22 cellular contexts compared by ENCODE assay signal in the genomic region with DNA sequence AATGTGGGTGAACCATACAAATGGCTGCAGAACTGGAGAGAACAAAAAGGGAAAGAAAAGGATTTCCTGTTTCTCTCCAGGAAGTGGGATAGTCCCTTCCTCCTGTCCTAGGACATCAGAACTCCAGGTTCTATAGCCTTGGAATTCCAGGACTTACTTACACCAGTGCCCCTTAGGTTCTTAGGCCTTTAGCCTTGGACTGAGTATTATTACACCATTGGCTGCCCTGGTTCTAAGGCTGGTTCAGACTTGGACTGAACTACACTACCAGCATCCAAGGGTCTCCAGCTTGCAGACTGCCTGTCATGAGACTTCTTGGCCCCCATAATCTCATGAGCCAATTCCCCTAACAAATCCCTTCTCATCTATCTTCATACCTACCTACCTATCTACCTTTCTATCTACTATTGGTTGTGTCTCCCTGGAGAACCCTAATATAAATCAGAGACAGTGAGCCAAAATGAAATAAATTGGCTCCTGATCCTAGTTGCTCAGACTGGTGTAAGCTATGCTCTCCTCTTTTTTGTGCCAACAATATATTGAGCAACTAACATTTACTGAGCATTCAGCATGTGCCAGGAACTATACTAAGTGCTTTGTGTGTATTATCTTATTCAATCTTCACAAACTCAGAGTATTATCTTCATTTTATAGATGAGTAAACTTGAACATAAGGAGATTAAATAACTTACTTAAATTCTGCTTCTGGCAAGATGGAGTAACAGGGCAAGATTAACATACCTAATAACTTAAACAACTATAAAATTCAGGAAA.
DNase-seq lines count a peak whose midpoint lies in the region; ATAC-seq and TF ChIP-seq lines count a peak whose summit lies in the region.
"Had no signal": no experiment of that assay in that cellular context is flagged by ENCODE, and none has a peak within 500 bp of the region (broad histone marks: within the 10 kb centered on the region; RNA-seq: fewer than 3 reads in every experiment).

No MANE protein-coding gene starts in this region.

- no peaks in the 10 kb centered on the region for H3K36me3 ChIP-seq in GM23248 (ENCODE audit: low read depth)
- H3K36me3 ChIP-seq in left lung: no peaks in the 10 kb centered on the region
- H3K36me3 ChIP-seq in SJCRH30: no peaks in the 10 kb centered on the region
- H3K36me3 ChIP-seq: spleen, transverse colon had no signal

- H4K20me1 ChIP-seq in GM23248 (ENCODE audit: insufficient read depth): no peaks in the 10 kb centered on the region

- H3K27me3 ChIP-seq in GM23248 (replicated peaks; ENCODE audit: insufficient read depth): no peaks in the 10 kb centered on the region
- H3K27me3 ChIP-seq in left lung: no peaks in the 10 kb centered on the region
- no peaks in the 10 kb centered on the region for H3K27me3 ChIP-seq in SJCRH30
- H3K27me3 ChIP-seq: spleen, transverse colon had no signal

- peak; percentile 51 for ATAC-seq in left lung
- ATAC-seq in HG02610 (IDR thresholded peaks at IDR 0.05; ENCODE audit: unreplicated experiment): no peak
- ATAC-seq in GM18868 (IDR thresholded peaks at IDR 0.05; ENCODE audit: unreplicated experiment): no peak
- ATAC-seq: activated CD8-positive, alpha-beta T cell treated with anti-CD3 and anti-CD28 coated beads, Interleukin-2, amount 10 ng/mL, durations not matched to agents 7 days and 5 days had no signal

- in situ Hi-C loops in GM23248 (cut with MboI): no loop called here

- H3K9me3 ChIP-seq in GM23248 (ENCODE audit: low read depth) (no peaks in the 10 kb centered on the region), left lung (no peaks in the 10 kb centered on the region), SJCRH30 (replicated peaks) (no peaks in the 10 kb centered on the region)
- H3K9me3 ChIP-seq: Caco-2, spleen, transverse colon had no signal

- H3K9me2 ChIP-seq in GM23248 (ENCODE audit: insufficient read depth): no peaks in the 10 kb centered on the region

- TF ChIP-seq CTCF in AG10803 (conservative IDR thresholded peaks at IDR 0.05; ENCODE audit: low read length): no peak
- no peak for TF ChIP-seq CTCF in cardiac fibroblast (IDR thresholded peaks at IDR 0.05; ENCODE audit: low read depth, low read length)
- TF ChIP-seq CTCF in left lung (IDR thresholded peaks at IDR 0.05): no peak

- peaks cover 9% of the 10 kb centered on the region for H3F3A ChIP-seq in GM23248 (ENCODE audit: insufficient read depth)

- H3K27ac ChIP-seq in GM23248 (no peak overlapping the region), left lung (no peak overlapping the region), SJCRH30 (no peak overlapping the region)
- H3K27ac ChIP-seq: epithelial cell of prostate, spleen, transverse colon had no signal

- intact Hi-C loops in left lung (cut with DNase I): no loop called here

- peaks cover 70% of the 10 kb centered on the region for H3K79me2 ChIP-seq in GM23248 (ENCODE audit: insufficient read depth)

- no peak overlapping the region for H2AFZ ChIP-seq in GM23248
- H2AFZ ChIP-seq: GM23338 had no signal

- no peak overlapping the region for H3K9ac ChIP-seq in GM23248

- peak; percentile 67 for DNase-seq in AG10803 (ENCODE audit: low read depth)
- DNase-seq in GM23248: peak; percentile 73
- DNase-seq in cardiac fibroblast (ENCODE audit: low read depth in 2 of 2): peak; percentile 36 to 73
- DNase-seq in left lung: no peak
- no peak for DNase-seq in DMS114 treated with DMSO at 0.1 percent for 48 hours (lab: John Stamatoyannopoulos, UW; ENCODE audit: unreplicated experiment)
- no peak for DNase-seq in SJCRH30
- DNase-seq: activated CD8-positive, alpha-beta T cell treated with anti-CD3 and anti-CD28 coated beads, Interleukin-2, amount 10 ng/mL, durations not matched to agents 7 days and 5 days; activated T-cell treated with anti-CD3 and anti-CD28 coated beads, Interleukin-2, amount 50 U/mL, for 1 hour; amniotic stem cell; Caco-2; mesendoderm; NCI-H1105; NCI-H510A treated with DMSO at 0.1 percent for 48 hours; nucleus accumbens; spleen; stimulated activated CD4-positive, alpha-beta T cell treated with anti-CD3 and anti-CD28 coated beads, Interleukin-4, amount 100 ng/mL, for 24 hours; stimulated activated naive CD4-positive, alpha-beta T cell treated with Interleukin-2 at 50 U/mL for 16 hours; transverse colon had no signal

- H3K4me1 ChIP-seq in GM23248 (ENCODE audit: insufficient read depth) (peaks cover 35% of the 10 kb centered on the region), left lung (peaks cover 13 to 48% of the 10 kb centered on the region in 2 donors), SJCRH30 (no peaks in the 10 kb centered on the region)

- no peak overlapping the region for H3K4me3 ChIP-seq in AG10803 (ENCODE audit: low read length)
- H3K4me3 ChIP-seq in GM23248: no peak overlapping the region
- no peak overlapping the region for H3K4me3 ChIP-seq in cardiac fibroblast (replicated peaks in 1 of 2; ENCODE audit: low read depth in 2 of 2, low read length in 2 of 2)
- no peak overlapping the region for H3K4me3 ChIP-seq in left lung
- no peak overlapping the region for H3K4me3 ChIP-seq in SJCRH30
- H3K4me3 ChIP-seq: GM23338, spleen, transverse colon had no signal

- H3K4me2 ChIP-seq in GM23248 (ENCODE audit: unreplicated experiment): no peak overlapping the region
- H3K4me2 ChIP-seq: GM23338 had no signal

Comparison
In these comparisons a context has a peak if more than half of its experiments do, and no peak if none do; other contexts are left out.
1. DNase-seq: peak in AG10803 (single experiment), GM23248 (single experiment) and cardiac fibroblast (2 of 2); none in left lung (0 of 2), DMS114 treated with DMSO at 0.1 percent for 48 hours (single experiment) and SJCRH30 (0 of 2).